ENCODE assay signal across 19 cellular contexts in the genomic region with DNA sequence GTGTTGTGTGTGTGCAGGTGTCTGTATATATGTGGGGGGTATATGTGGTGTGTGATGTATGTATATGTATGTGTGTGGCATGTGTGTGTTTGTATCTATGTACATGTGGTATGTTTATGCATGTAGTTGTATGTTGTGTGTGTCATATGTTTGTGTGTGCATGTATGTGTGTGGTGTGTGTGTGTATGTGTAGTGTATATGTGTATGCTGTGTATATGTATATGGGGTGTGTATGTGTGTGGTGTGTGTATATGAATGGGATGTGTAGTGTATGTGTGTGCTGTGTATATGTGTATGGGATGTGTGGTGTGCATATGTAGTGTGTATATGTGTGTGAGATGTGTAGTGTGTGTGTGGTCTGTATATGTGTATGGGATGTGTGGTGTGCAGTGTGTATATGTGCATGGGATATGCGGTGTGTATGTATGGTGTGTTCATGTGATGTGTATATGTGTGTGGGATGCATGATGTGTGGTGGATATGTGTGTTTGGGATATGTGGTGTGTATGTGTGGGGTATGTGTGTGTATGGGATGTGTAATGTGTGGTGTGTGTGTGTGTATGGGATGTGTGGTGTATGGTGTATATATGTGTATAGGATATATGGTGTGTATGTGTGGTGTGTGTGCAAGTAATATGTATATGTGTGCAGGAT. TPM values are rescaled to one million over a fixed set of nuclear protein-coding genes. Genes with fewer than 3 reads are reported as not detected.
A peak's percentile ranks its signal among the peaks of the same experiment; 100 is the strongest.
DNase-seq lines count a peak whose midpoint lies in the region; ATAC-seq and TF ChIP-seq lines count a peak whose summit lies in the region.
"Had no signal": no experiment of that assay in that cellular context is flagged by ENCODE, and none has a peak within 500 bp of the region (broad histone marks: within the 10 kb centered on the region; RNA-seq: fewer than 3 reads in every experiment).

No MANE protein-coding gene starts in this region.

- in situ Hi-C loops in gastrocnemius medialis (cut with MboI; ENCODE audit: low sequenced_read_pairs in 4 of 4): no loop called here

- H3K9me3 ChIP-seq in BLaER1 (no peaks in the 10 kb centered on the region), OCI-LY3 (ENCODE audit: insufficient read depth, low read length) (no peaks in the 10 kb centered on the region), mucosa of rectum (ENCODE audit: control insufficient read depth in 2 of 2, low read length in 2 of 2) (no peaks in the 10 kb centered on the region), gastrocnemius medialis (no peaks in the 10 kb centered on the region)
- no peaks in the 10 kb centered on the region for H3K9me3 ChIP-seq in CD8-positive, alpha-beta memory T cell (ENCODE audit: low read length)
- H3K9me3 ChIP-seq: BE2C, Caco-2 had no signal

- peak overlapping the region; percentile 97 for H3K4me2 ChIP-seq in BLaER1
- peak overlapping the region; percentile 75 for H3K4me2 ChIP-seq in OCI-LY3 (ENCODE audit: low read length)

- H3K4me3 Mint-ChIP-seq in CD8-positive, alpha-beta memory T cell: no peak overlapping the region
- H3K4me3 Mint-ChIP-seq: HFFc6 had no signal

- TF ChIP-seq CTCF in OCI-LY3 (IDR thresholded peaks at IDR 0.05; ENCODE audit: low read depth, low read length) (no peak), gastrocnemius medialis (IDR thresholded peaks at IDR 0.05 in 4 of 5, conservative IDR thresholded peaks at IDR 0.05 in 1 of 5) (no peak)

- peaks cover 59% of the 10 kb centered on the region for H3K36me3 ChIP-seq in BLaER1
- no peaks in the 10 kb centered on the region for H3K36me3 ChIP-seq in CD8-positive, alpha-beta memory T cell (ENCODE audit: insufficient read depth, low read length)
- H3K36me3 ChIP-seq in OCI-LY3 (replicated peaks; ENCODE audit: low read depth, low read length): peaks cover 55% of the 10 kb centered on the region
- H3K36me3 ChIP-seq in mucosa of rectum (ENCODE audit: control insufficient read depth in 2 of 2, insufficient read depth in 2 of 2, low read length in 2 of 2): no peaks in the 10 kb centered on the region
- no peaks in the 10 kb centered on the region for H3K36me3 ChIP-seq in gastrocnemius medialis
- H3K36me3 ChIP-seq: BE2C had no signal

- H3K9ac ChIP-seq in BLaER1 (no peak overlapping the region), OCI-LY3 (ENCODE audit: low read length) (peak overlapping the region; percentile 68; the same call in 1 of the 2 replicates), mucosa of rectum (ENCODE audit: low read depth in 1 of 2, low read length in 2 of 2) (no peak overlapping the region)

- H3K27ac Mint-ChIP-seq in CD8-positive, alpha-beta memory T cell: no peak overlapping the region
- H3K27ac Mint-ChIP-seq: HFFc6 had no signal

- H3K4me1 ChIP-seq in BLaER1: peaks cover 100% of the 10 kb centered on the region
- H3K4me1 ChIP-seq in CD8-positive, alpha-beta memory T cell (ENCODE audit: insufficient read depth, low read length): peaks cover 100% of the 10 kb centered on the region
- H3K4me1 ChIP-seq in OCI-LY3 (ENCODE audit: low read length): peaks cover 100% of the 10 kb centered on the region
- H3K4me1 ChIP-seq in mucosa of rectum (ENCODE audit: control insufficient read depth in 2 of 2, insufficient read depth in 2 of 2, low read length in 2 of 2): peaks cover 0 to 20% of the 10 kb centered on the region in 2 donors
- no peaks in the 10 kb centered on the region for H3K4me1 ChIP-seq in gastrocnemius medialis
- H3K4me1 ChIP-seq: Caco-2 had no signal

- intact Hi-C loops in gastrocnemius medialis (cut with DNase I; ENCODE audit: low total_unique reads): no loop called here

- no peak overlapping the region for H2AFZ ChIP-seq in OCI-LY3 (ENCODE audit: low read depth, low read length)

- H3K4me3 ChIP-seq in BLaER1 (no peak overlapping the region), OCI-LY3 (ENCODE audit: low read length) (peak overlapping the region; percentile 62; the same call in 1 of the 2 replicates), mucosa of rectum (ENCODE audit: low read length in 2 of 2) (no peak overlapping the region), gastrocnemius medialis (no peak overlapping the region)
- H3K4me3 ChIP-seq in CD8-positive, alpha-beta memory T cell (ENCODE audit: low read length): peak overlapping the region; percentile 7

- peaks cover 100% of the 10 kb centered on the region for H3K79me2 ChIP-seq in OCI-LY3 (ENCODE audit: low read length)

- no peaks in the 10 kb centered on the region for H3K27me3 ChIP-seq in BLaER1
- no peaks in the 10 kb centered on the region for H3K27me3 ChIP-seq in CD8-positive, alpha-beta memory T cell (ENCODE audit: insufficient read depth, low read length, poor library complexity, severe bottlenecking)
- H3K27me3 ChIP-seq in OCI-LY3 (ENCODE audit: low read depth, low read length): no peaks in the 10 kb centered on the region
- H3K27me3 ChIP-seq in mucosa of rectum (ENCODE audit: control insufficient read depth in 2 of 2, insufficient read depth in 2 of 2, low read length in 2 of 2): peaks cover 0 to 3% of the 10 kb centered on the region in 2 donors
- H3K27me3 ChIP-seq in gastrocnemius medialis: peaks cover 0 to 2% (median 0%) of the 10 kb centered on the region in 3 donors

- peaks cover 5 to 48% (median 11%) of the 10 kb centered on the region in 3 donors for H3K36me3 Mint-ChIP-seq in CD8-positive, alpha-beta memory T cell

- ATAC-seq in HG02884 (IDR thresholded peaks at IDR 0.05; ENCODE audit: unreplicated experiment) (no peak), GM21576 (IDR thresholded peaks at IDR 0.05; ENCODE audit: unreplicated experiment) (no peak), gastrocnemius medialis (no peak)
- ATAC-seq: PC-3 had no signal

- H3K27ac ChIP-seq in BLaER1 (0 out of 2 replicates have a peak overlapping the region, but pooled peaks have one; percentile 54), OCI-LY3 (ENCODE audit: low read length) (peak overlapping the region; percentile 98), mucosa of rectum (ENCODE audit: low read depth in 2 of 2, low read length in 2 of 2) (peak overlapping the region; percentile 5 to 80), gastrocnemius medialis (no peak overlapping the region)
- H3K27ac ChIP-seq in CD8-positive, alpha-beta memory T cell (ENCODE audit: low read depth, low read length): no peak overlapping the region

- H3K27me3 Mint-ChIP-seq in CD8-positive, alpha-beta memory T cell: no peaks in the 10 kb centered on the region

- DNase-seq in CD8-positive, alpha-beta memory T cell: no peak
- DNase-seq in gastrocnemius medialis: no peak
- DNase-seq in GM19240 (ENCODE audit: insufficient read length, low spot score): no peak
- DNase-seq: BE2C, Caco-2, DMS53, HFFc6, NCI-H146, NCI-H2107, NCI-H226, NCI-H526 treated with DMSO at 0.1 percent for 48 hours, PC-3, T-helper 1 cell had no signal

- peaks cover 43% of the 10 kb centered on the region for H4K20me1 ChIP-seq in BLaER1
- peaks cover 84% of the 10 kb centered on the region for H4K20me1 ChIP-seq in OCI-LY3 (ENCODE audit: insufficient read depth, low read length)

- no peaks in the 10 kb centered on the region for H3K9me3 Mint-ChIP-seq in CD8-positive, alpha-beta memory T cell
- H3K9me3 Mint-ChIP-seq: HFFc6 had no signal

- POLR2A ChIA-PET in CD8-positive, alpha-beta memory T cell (lab: Charles Lee): interaction anchor here (1.3 to 1.6 kb wide), 3 partner anchors 8 to 26 kb away, joined by 6 read pairs; no protein-coding TSS in a partner anchor

- no peaks in the 10 kb centered on the region for H3K4me1 Mint-ChIP-seq in CD8-positive, alpha-beta memory T cell

- no peak for TF ChIP-seq POLR2A in gastrocnemius medialis (IDR thresholded peaks at IDR 0.05)

- CTCF ChIA-PET in CD8-positive, alpha-beta memory T cell (lab: Charles Lee): interaction anchor here (1.1 to 1.6 kb wide), 2 partner anchors 15 to 129 kb away, joined by 5 to 6 read pairs; no protein-coding TSS in a partner anchor

RNA-seq across cellular contexts. Expression of a gene that starts 30.0 kb away (rescaled TPM):
- total RNA-seq in CD8-positive, alpha-beta memory T cell: 100 to 1,000 TPM; 225 to 226 TPM
- polyA plus RNA-seq in CD8-positive, alpha-beta memory T cell: 238 TPM
- total RNA-seq in gastrocnemius medialis: 1 to 10 TPM in 3 of 4 donors, under 1 TPM in 1; 0.22 to 3.6 (median 1.9) TPM
- total RNA-seq: Caco-2, G401, HFFc6, PC-3 had no signal

Comparison
In these comparisons a context has a peak if more than half of its experiments do, and no peak if none do; other contexts are left out.
1. H3K27ac ChIP-seq: peak in BLaER1 (single experiment), OCI-LY3 (single experiment) and mucosa of rectum (2 of 2); none in CD8-positive, alpha-beta memory T cell (single experiment) and gastrocnemius medialis (0 of 4).
2. H3K4me3 ChIP-seq: peak in CD8-positive, alpha-beta memory T cell (single experiment) and OCI-LY3 (single experiment); none in BLaER1 (single experiment), mucosa of rectum (0 of 2) and gastrocnemius medialis (0 of 4).
3. RNA of a gene that starts 30.0 kb away (total RNA-seq): 225 to 226 TPM in CD8-positive, alpha-beta memory T cell; 0.22 to 3.6 TPM in gastrocnemius medialis; every median in the first group is over 10 times any median in the second.